In the genomic region with DNA sequence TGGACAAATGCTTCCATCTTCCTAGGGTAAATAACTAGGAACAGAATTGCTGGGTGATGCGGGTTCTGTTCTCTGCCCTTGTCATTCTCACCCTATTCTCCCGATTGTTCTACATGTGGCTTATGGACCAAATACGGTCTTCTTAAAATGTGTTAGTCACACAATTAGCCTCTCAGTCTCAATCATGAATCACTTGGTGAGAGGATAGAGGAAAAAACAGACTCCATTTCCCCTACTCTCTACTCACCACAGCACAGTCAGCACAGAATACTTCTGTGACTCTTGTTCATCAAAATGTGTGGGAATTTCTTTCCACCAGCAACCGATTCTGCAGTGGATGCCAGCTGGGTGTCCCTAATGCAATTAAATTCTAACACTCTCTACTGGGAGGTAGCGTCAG, we compare ENCODE assay signal across 21 cellular contexts.
DNase-seq lines count a peak whose midpoint lies in the region; ATAC-seq, FAIRE-seq and TF ChIP-seq lines count a peak whose summit lies in the region.
"Had no signal": no experiment of that assay in that cellular context is flagged by ENCODE, and none has a peak within 500 bp of the region (broad histone marks: within the 10 kb centered on the region; RNA-seq: fewer than 3 reads in every experiment).

No MANE protein-coding gene starts in this region.

- no peaks in the 10 kb centered on the region for H3K27me3 ChIP-seq in bronchial epithelial cell (ENCODE audit: control insufficient read depth, insufficient read depth, low read length)
- H3K27me3 ChIP-seq: MG63 had no signal

- FAIRE-seq in bronchial epithelial cell (lab: Jason Lieb, UNC), result no peak
- FAIRE-seq: A549, D721Med, GM12891, GM19239 had no signal

- H3K36me3 Mint-ChIP-seq in nephron progenitor cell (ENCODE audit: low read depth), result no peaks in the 10 kb centered on the region

- no peak for TF ChIP-seq CTCF in bronchial epithelial cell (IDR thresholded peaks at IDR 0.05; ENCODE audit: insufficient read depth, low read length, severe bottlenecking)
- TF ChIP-seq CTCF in nephron progenitor cell (IDR thresholded peaks at IDR 0.05), result no peak

- TF ChIP-seq POLR2A in GM18505 (IDR thresholded peaks at IDR 0.05; ENCODE audit: borderline replicate concordance, extremely low read depth, insufficient read depth, insufficient read length), result no peak

- H3K4me3 Mint-ChIP-seq in nephron progenitor cell, result no peak overlapping the region
- H3K4me3 Mint-ChIP-seq: T-helper 1 cell treated with Interleukin-12 subunit alpha and Interleukin-12 subunit beta and Interleukin-4 antibody, amounts not matched to agents 30 μg/mL and 1 μg/mL, for 36 hours had no signal

- H3K4me1 Mint-ChIP-seq in nephron progenitor cell, result peaks cover 29% of the 10 kb centered on the region

- H3K27ac Mint-ChIP-seq in nephron progenitor cell, result peak overlapping the region; percentile 20
- H3K27ac Mint-ChIP-seq: T-helper 1 cell treated with Interleukin-12 subunit alpha and Interleukin-12 subunit beta and Interleukin-4 antibody, amounts not matched to agents 30 μg/mL and 1 μg/mL, for 36 hours had no signal

- no peaks in the 10 kb centered on the region for H3K36me3 ChIP-seq in bronchial epithelial cell (ENCODE audit: control insufficient read depth, insufficient read depth, low read length)
- H3K36me3 ChIP-seq: MG63 had no signal

- H3K9me3 Mint-ChIP-seq in nephron progenitor cell, result peaks cover under 1% of the 10 kb centered on the region
- H3K9me3 Mint-ChIP-seq: T-helper 1 cell treated with Interleukin-12 subunit alpha and Interleukin-12 subunit beta and Interleukin-4 antibody, amounts not matched to agents 30 μg/mL and 1 μg/mL, for 36 hours had no signal

- DNase-seq in EH (ENCODE audit: low read depth) (peak; percentile 59), HT1080 (ENCODE audit: low read depth) (peak; percentile 23), bronchial epithelial cell (ENCODE audit: low read depth) (peak; percentile 59), nephron progenitor cell (no peak), mesenteric fat pad (ENCODE audit: low spot score) (no peak), putamen (ENCODE audit: low spot score) (no peak), NCI-H1048 (lab: John Stamatoyannopoulos, UW) (no peak)
- DNase-seq: GDM1, H7, KBM-7, MG63, NCI-H2029, NCI-H446 treated with DMSO at 0.1 percent for 48 hours, NCI-H69, SHP77 treated with DMSO at 0.1 percent for 48 hours had no signal

- no peak for ATAC-seq in GM18505 (IDR thresholded peaks at IDR 0.05; ENCODE audit: unreplicated experiment)
- ATAC-seq: A549 had no signal

- no peaks in the 10 kb centered on the region for H3K27me3 Mint-ChIP-seq in nephron progenitor cell (ENCODE audit: low read depth, poor library complexity)

- no peak overlapping the region for H3K4me3 ChIP-seq in bronchial epithelial cell (ENCODE audit: low read depth, low read length)
- H3K4me3 ChIP-seq: A549, MG63 had no signal

Comparison
In these comparisons a context has a peak if more than half of its experiments do, and no peak if none do; other contexts are left out.
1. DNase-seq: peak in EH (single experiment), HT1080 (single experiment) and bronchial epithelial cell (single experiment); none in nephron progenitor cell (single experiment), mesenteric fat pad (single experiment), putamen (single experiment) and NCI-H1048 (single experiment).